9 cellular contexts compared by ENCODE assay signal in the genomic region with DNA sequence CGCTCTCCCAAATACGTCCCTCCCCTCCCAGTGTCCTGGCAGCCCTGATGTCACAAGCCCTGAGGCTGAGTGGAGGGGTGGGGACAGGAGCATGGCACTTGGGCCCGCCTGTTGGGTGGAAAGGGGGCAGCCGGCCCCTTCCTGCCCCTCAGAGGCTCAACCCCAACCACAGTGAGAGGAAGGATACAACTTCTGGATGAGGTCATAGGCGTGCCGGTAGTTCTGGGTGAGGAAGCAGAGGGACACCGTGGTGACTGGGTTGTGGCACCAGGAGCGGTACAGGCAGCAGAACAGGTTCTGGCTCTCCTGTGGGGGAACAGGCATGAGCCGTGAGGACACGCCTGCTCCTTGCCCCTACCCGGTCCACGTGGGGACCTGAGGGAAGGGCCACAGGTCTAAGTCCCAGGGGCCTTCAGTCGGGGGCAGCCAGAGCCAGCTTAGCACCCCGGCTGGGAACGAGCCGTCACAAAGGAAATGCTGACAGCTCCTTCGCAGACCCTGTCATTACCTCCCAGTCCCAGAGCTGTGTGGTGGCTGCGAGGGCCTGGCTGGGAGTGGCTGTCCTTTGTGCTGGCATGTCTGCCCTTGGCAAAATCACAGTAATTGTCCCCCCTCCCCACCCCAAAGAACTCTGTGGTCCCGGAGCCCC. TPM values are rescaled to one million over a fixed set of nuclear protein-coding genes. Genes with fewer than 3 reads are reported as not detected.
DNase-seq lines count a peak whose midpoint lies in the region; ATAC-seq, FAIRE-seq and TF ChIP-seq lines count a peak whose summit lies in the region.
"Had no signal": no experiment of that assay in that cellular context is flagged by ENCODE, and none has a peak within 500 bp of the region (broad histone marks: within the 10 kb centered on the region; RNA-seq: fewer than 3 reads in every experiment).

No MANE protein-coding gene starts in this region.

- H3K27ac ChIP-seq in kidney (ENCODE audit: low read depth in 2 of 2, low read length in 2 of 2) (peak overlapping the region; percentile 59 to 83), stomach (peak overlapping the region; percentile 1 to 95 (median 83))

- no peaks in the 10 kb centered on the region for H3K9me3 ChIP-seq in kidney (ENCODE audit: control insufficient read depth in 1 of 2, low read length in 2 of 2)
- no peaks in the 10 kb centered on the region for H3K9me3 ChIP-seq in stomach

- no peaks in the 10 kb centered on the region for H3K27me3 Mint-ChIP-seq in T-helper 1 cell treated with Interleukin-12 subunit alpha and Interleukin-12 subunit beta and Interleukin-4 antibody, amounts not matched to agents 30 μg/mL and 1 μg/mL, for 36 hours (ENCODE audit: low read depth)
- no peaks in the 10 kb centered on the region for H3K27me3 Mint-ChIP-seq in activated CD4-positive, alpha-beta memory T cell treated with anti-CD3 and anti-CD28 coated beads for 36 hours
- H3K27me3 Mint-ChIP-seq: activated naive CD4-positive, alpha-beta T cell treated with anti-CD3 and anti-CD28 coated beads, Interleukin-2, amount 50 U/mL, for 24 hours had no signal

- no peaks in the 10 kb centered on the region for H3K27me3 ChIP-seq in stomach

- TF ChIP-seq EP300 in stomach (IDR thresholded peaks at IDR 0.05) = no peak

- H3K36me3 ChIP-seq in kidney (ENCODE audit: control insufficient read depth in 1 of 2, insufficient read depth in 2 of 2, low read length in 2 of 2) (no peaks in the 10 kb centered on the region), stomach (peaks cover 0 to 22% (median 15%) of the 10 kb centered on the region in 4 donors)

- H3K4me1 Mint-ChIP-seq in T-helper 1 cell treated with Interleukin-12 subunit alpha and Interleukin-12 subunit beta and Interleukin-4 antibody, amounts not matched to agents 30 μg/mL and 1 μg/mL, for 36 hours (ENCODE audit: low read depth) = peaks cover 14% of the 10 kb centered on the region
- H3K4me1 Mint-ChIP-seq in activated CD4-positive, alpha-beta memory T cell treated with anti-CD3 and anti-CD28 coated beads for 36 hours (ENCODE audit: low read depth) = no peaks in the 10 kb centered on the region

- TF ChIP-seq CTCF in kidney (IDR thresholded peaks at IDR 0.05; ENCODE audit: borderline replicate concordance, extremely low read depth, insufficient read depth) (no peak), stomach (IDR thresholded peaks at IDR 0.05) (no peak)

- ATAC-seq in HG02759 (IDR thresholded peaks at IDR 0.05; ENCODE audit: unreplicated experiment) = no peak

- no peak for FAIRE-seq in kidney (lab: Jason Lieb, UNC)

- peaks cover 20 to 54% of the 10 kb centered on the region in 2 donors for H3K4me1 ChIP-seq in kidney (ENCODE audit: control insufficient read depth in 1 of 2, insufficient read depth in 1 of 2, low read depth in 1 of 2, low read length in 2 of 2)
- peaks cover 52 to 93% (median 79%) of the 10 kb centered on the region in 4 donors for H3K4me1 ChIP-seq in stomach

- no peak for TF ChIP-seq POLR2A in stomach (IDR thresholded peaks at IDR 0.05)

- POLR2A ChIA-PET in activated CD4-positive, alpha-beta memory T cell treated with anti-CD3 and anti-CD28 coated beads for 36 hours (lab: Charles Lee) = no interaction called here

- CTCF ChIA-PET in activated CD4-positive, alpha-beta memory T cell treated with anti-CD3 and anti-CD28 coated beads for 36 hours (lab: Charles Lee) = interaction anchor here (1.6 kb wide), 1 partner anchor 74 kb away, joined by 4 read pairs; no protein-coding TSS in a partner anchor

- H3K9me3 Mint-ChIP-seq in T-helper 1 cell treated with Interleukin-12 subunit alpha and Interleukin-12 subunit beta and Interleukin-4 antibody, amounts not matched to agents 30 μg/mL and 1 μg/mL, for 36 hours = no peaks in the 10 kb centered on the region
- no peaks in the 10 kb centered on the region for H3K9me3 Mint-ChIP-seq in activated CD4-positive, alpha-beta memory T cell treated with anti-CD3 and anti-CD28 coated beads for 36 hours
- H3K9me3 Mint-ChIP-seq: activated naive CD4-positive, alpha-beta T cell treated with anti-CD3 and anti-CD28 coated beads, Interleukin-2, amount 50 U/mL, for 24 hours had no signal

- H3K4me3 ChIP-seq in kidney (ENCODE audit: low read length in 2 of 2) (no peak overlapping the region), stomach (no peak overlapping the region)

- intact Hi-C loops in activated CD4-positive, alpha-beta memory T cell treated with anti-CD3 and anti-CD28 coated beads for 36 hours (cut with micrococcal nuclease) = no loop called here
- intact Hi-C loops in kidney (cut with DNase I) (no loop called here), stomach (cut with DNase I; ENCODE audit: low total_unique reads) (no loop called here)

- WGBS in stomach, 5 donors = 29 to 49% (median 36%) methylated on average over 15 to 19 of the region's 19 CpGs

- H3K4me3 Mint-ChIP-seq in T-helper 1 cell treated with Interleukin-12 subunit alpha and Interleukin-12 subunit beta and Interleukin-4 antibody, amounts not matched to agents 30 μg/mL and 1 μg/mL, for 36 hours = no peak overlapping the region
- no peak overlapping the region for H3K4me3 Mint-ChIP-seq in activated CD4-positive, alpha-beta memory T cell treated with anti-CD3 and anti-CD28 coated beads for 36 hours
- H3K4me3 Mint-ChIP-seq: activated naive CD4-positive, alpha-beta T cell treated with anti-CD3 and anti-CD28 coated beads, Interleukin-2, amount 50 U/mL, for 24 hours had no signal

- no peak for DNase-seq in T-helper 1 cell
- peak; percentile 20 for DNase-seq in activated CD4-positive, alpha-beta memory T cell treated with anti-CD3 and anti-CD28 coated beads for 36 hours
- no peak for DNase-seq in kidney
- DNase-seq in stomach = peak; percentile 64
- no peak for DNase-seq in foreskin melanocyte
- DNase-seq in hippocampal formation (lab: John Stamatoyannopoulos, UW) = no peak

- peak overlapping the region; percentile 59 for H3K27ac Mint-ChIP-seq in T-helper 1 cell treated with Interleukin-12 subunit alpha and Interleukin-12 subunit beta and Interleukin-4 antibody, amounts not matched to agents 30 μg/mL and 1 μg/mL, for 36 hours
- no peak overlapping the region for H3K27ac Mint-ChIP-seq in activated CD4-positive, alpha-beta memory T cell treated with anti-CD3 and anti-CD28 coated beads for 36 hours
- H3K27ac Mint-ChIP-seq: activated naive CD4-positive, alpha-beta T cell treated with anti-CD3 and anti-CD28 coated beads, Interleukin-2, amount 50 U/mL, for 24 hours had no signal

- peaks cover 11% of the 10 kb centered on the region for H3K36me3 Mint-ChIP-seq in T-helper 1 cell treated with Interleukin-12 subunit alpha and Interleukin-12 subunit beta and Interleukin-4 antibody, amounts not matched to agents 30 μg/mL and 1 μg/mL, for 36 hours (ENCODE audit: low read depth)
- peaks cover 8% of the 10 kb centered on the region for H3K36me3 Mint-ChIP-seq in activated CD4-positive, alpha-beta memory T cell treated with anti-CD3 and anti-CD28 coated beads for 36 hours
- H3K36me3 Mint-ChIP-seq: activated naive CD4-positive, alpha-beta T cell treated with anti-CD3 and anti-CD28 coated beads, Interleukin-2, amount 50 U/mL, for 24 hours had no signal

- peak overlapping the region in 1 of 2 donors; percentile 55 for H3K9ac ChIP-seq in kidney (ENCODE audit: low read length in 2 of 2)

RNA-seq across cellular contexts. Expression of a gene that starts 11.2 kb away (rescaled TPM):
- total RNA-seq in activated CD4-positive, alpha-beta memory T cell treated with anti-CD3 and anti-CD28 coated beads for 36 hours = 1 to 10 TPM in 1 of 2 experiments, under 1 TPM in 1; 0.29 to 1.1 TPM
- total RNA-seq in kidney = 33.0 TPM
- polyA plus RNA-seq in kidney (ENCODE audit: insufficient read depth, low read depth, low replicate concordance) = 19.2 TPM
- total RNA-seq in stomach = 10 to 100 TPM in 4 of 5 donors, 1 to 10 TPM in 1; 5.8 to 50.7 (median 17.4) TPM
- 10 to 100 TPM; 19.7 to 42.2 (median 33.0) TPM for polyA plus RNA-seq in stomach

RNA-seq across cellular contexts. Expression of a gene that starts 50.7 kb away (rescaled TPM):
- not detected for total RNA-seq in activated CD4-positive, alpha-beta memory T cell treated with anti-CD3 and anti-CD28 coated beads for 36 hours
- total RNA-seq in kidney = 7.4 TPM
- polyA plus RNA-seq in kidney (ENCODE audit: insufficient read depth, low read depth, low replicate concordance) = 5.9 TPM
- total RNA-seq in stomach = 1 to 10 TPM in 1 of 5 donors, under 1 TPM in 2, not detected in 2; 0.45 to 2.0 (median 0.87) TPM
- 1 to 10 TPM; 1.5 to 5.9 (median 2.1) TPM for polyA plus RNA-seq in stomach

Comparison
In these comparisons a context has a peak if more than half of its experiments do, and no peak if none do; other contexts are left out.
1. DNase-seq: peak in activated CD4-positive, alpha-beta memory T cell treated with anti-CD3 and anti-CD28 coated beads for 36 hours (single experiment) and stomach (single experiment); none in T-helper 1 cell (0 of 5), kidney (single experiment), foreskin melanocyte (single experiment) and hippocampal formation (0 of 2).